23 cellular contexts compared by ENCODE assay signal in genomic region chr1:112693821-112694220, GRCh38.
"Had no signal": no experiment of that assay in that cellular context is flagged by ENCODE, and none has a peak within 500 bp of the region (broad histone marks: within the 10 kb centered on the region; RNA-seq: fewer than 3 reads in every experiment).

No MANE protein-coding gene starts in this region.

- H3K36me3 ChIP-seq: colonic mucosa had no signal

- H3K27ac ChIP-seq: colonic mucosa, epithelial cell of prostate, esophagus squamous epithelium, gastrocnemius medialis, heart right ventricle, left lung, lower lobe of right lung had no signal

- H3K9me3 ChIP-seq: colonic mucosa, esophagus squamous epithelium, gastrocnemius medialis, heart right ventricle, left lung, lower lobe of right lung, mucosa of descending colon had no signal

- H3K4me1 ChIP-seq: colonic mucosa had no signal

- FAIRE-seq: endometrium, islet of Langerhans, keratinocyte had no signal

- H3K27me3 ChIP-seq: colonic mucosa, esophagus squamous epithelium, gastrocnemius medialis, heart right ventricle, left lung had no signal

- H3K4me3 ChIP-seq: colonic mucosa, esophagus squamous epithelium, gastrocnemius medialis, heart right ventricle, left lung, lower lobe of right lung, mucosa of descending colon had no signal

- ATAC-seq: effector memory CD8-positive, alpha-beta T cell; esophagus mucosa; gastrocnemius medialis; heart right ventricle; left cardiac atrium; left lung; left ventricle myocardium superior; lower lobe of right lung; mucosa of descending colon had no signal

- DNase-seq: colonic mucosa; cortex of kidney; effector CD8-positive, alpha-beta T cell; effector memory CD8-positive, alpha-beta T cell; endodermal cell; erythroblast; esophagus squamous epithelium; foreskin melanocyte; gastrocnemius medialis; glutamatergic neuron; heart right ventricle; hippocampal formation; left cardiac atrium; left lung; left ventricle myocardium superior; lower lobe of right lung; mesenchymal stem cell; mucosa of descending colon had no signal
